ENCODE assay signal across 8 cellular contexts in the genomic region with DNA sequence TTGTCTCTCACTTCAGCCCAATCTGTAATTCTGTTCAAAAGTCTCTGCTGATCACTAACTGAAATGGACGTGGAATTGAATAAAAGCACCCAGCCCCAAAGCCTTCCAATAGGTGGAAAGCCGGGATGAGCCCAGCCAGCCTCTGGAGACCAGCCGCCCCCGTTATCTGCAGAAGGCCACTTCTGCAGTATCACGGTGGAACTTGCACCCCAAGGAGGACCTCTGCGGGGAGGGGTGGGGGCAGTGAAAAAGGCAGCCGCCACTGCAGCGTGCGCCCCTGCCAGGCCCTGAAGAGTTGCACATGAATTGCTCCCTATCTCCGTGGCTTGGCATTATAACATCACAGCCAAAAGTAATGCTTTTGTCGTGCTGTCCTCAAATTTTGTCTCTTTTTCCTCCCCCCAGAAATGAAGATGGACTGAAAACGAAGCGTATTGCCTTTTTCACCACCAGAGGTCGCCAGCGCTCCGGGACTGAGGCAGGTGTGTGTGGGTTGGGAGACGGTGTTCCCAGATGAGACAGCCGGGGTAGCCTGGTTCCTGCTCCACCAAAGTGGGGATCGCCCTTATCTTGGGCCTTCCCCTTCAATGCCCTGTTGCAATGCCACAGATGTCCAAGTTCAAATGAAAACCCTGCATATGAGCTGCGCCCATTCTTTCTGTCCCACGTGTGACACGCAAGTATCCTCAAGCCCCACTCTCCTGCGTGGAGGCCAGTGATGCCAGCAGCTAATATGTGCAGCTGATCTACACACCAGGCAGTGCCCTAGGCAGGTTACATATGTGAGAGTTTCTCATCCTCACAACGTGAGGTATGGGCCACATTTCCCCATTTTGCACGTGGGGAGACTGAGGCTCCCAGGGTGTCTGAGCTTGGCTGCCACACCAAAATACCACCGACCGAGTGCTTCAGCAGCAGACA.
DNase-seq lines count a peak whose midpoint lies in the region; ATAC-seq and FAIRE-seq lines count a peak whose summit lies in the region.

No MANE protein-coding gene starts in this region.

- intact Hi-C loops in Right ventricle myocardium inferior (cut with DNase I) (loop anchor here (1.0 to 2.0 kb wide), 2 partner anchors 74 to 243 kb away; no protein-coding TSS in a partner anchor), posterior vena cava (cut with DNase I) (loop anchor here (2.0 to 10.0 kb wide), 3 partner anchors 80 to 244 kb away; no protein-coding TSS in a partner anchor)

- DNase-seq in GDM1 (lab: John Stamatoyannopoulos, UW) = peak; percentile 11
- peak; percentile 56 for DNase-seq in HT1080 (ENCODE audit: low read depth)
- peak; percentile 72 for DNase-seq in SK-N-DZ (ENCODE audit: low spot score)
- peak; percentile 70 for DNase-seq in activated naive CD4-positive, alpha-beta T cell treated with anti-CD3 and anti-CD28 coated beads, Interleukin-2, amount 50 U/mL, for 16 hours
- peak; percentile 88 for DNase-seq in Right ventricle myocardium inferior (ENCODE audit: missing footprints)
- peak; percentile 91 for DNase-seq in posterior vena cava (ENCODE audit: low spot score)
- DNase-seq in urothelium cell line (ENCODE audit: low spot score) = peak; percentile 83

- ATAC-seq in Right ventricle myocardium inferior (peak; percentile 74), HG03565 (IDR thresholded peaks at IDR 0.05; ENCODE audit: unreplicated experiment) (no peak)

- FAIRE-seq in urothelium cell line (lab: Jason Lieb, UNC) = peak; percentile 30

Comparison
In these comparisons a context has a peak if more than half of its experiments do, and no peak if none do; other contexts are left out.
1. DNase-seq: peak in every context shown above with its lines; median percentile 91 in posterior vena cava; 88 in Right ventricle myocardium inferior; 83 in urothelium cell line; 72 in SK-N-DZ; 70 in activated naive CD4-positive, alpha-beta T cell treated with anti-CD3 and anti-CD28 coated beads, Interleukin-2, amount 50 U/mL, for 16 hours; 56 in HT1080; 11 in GDM1.